Comparison of ENCODE assay signal across 14 cellular contexts in the genomic region with DNA sequence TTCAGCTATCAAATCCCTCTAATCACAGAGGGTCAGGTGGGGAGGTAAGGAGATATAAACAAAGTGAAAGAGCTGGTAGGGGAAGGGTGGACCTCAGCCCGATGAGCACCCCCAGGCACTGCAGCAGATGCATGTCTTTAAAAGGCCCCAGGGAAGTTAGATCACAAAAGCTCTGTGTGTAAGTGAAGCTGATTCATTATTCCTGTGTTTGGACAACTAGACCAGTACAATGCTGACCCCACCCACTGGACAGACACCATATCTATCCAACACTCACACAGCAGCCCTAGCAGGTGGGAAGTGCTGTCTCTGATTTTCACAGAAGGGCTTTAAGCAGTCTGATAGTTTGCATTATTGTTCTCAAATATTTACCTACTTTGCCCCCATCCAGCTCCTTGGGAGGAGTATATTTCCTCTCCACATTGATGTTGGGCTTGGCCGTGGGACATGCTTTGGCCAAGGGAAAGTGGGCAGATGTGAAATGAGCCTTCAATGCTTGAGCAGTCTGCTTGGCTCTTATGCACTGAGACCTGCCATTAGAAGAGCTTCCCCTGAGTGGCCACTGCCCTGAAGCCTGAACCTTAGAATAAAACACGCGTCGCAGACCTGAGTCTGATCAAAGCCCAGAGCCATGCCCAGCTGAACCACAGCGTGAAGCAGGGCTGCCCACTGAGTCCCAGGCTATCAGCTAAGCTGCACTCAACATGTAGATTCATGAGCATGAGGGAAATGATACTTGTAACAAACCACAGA.
DNase-seq lines count a peak whose midpoint lies in the region; ATAC-seq, FAIRE-seq and TF ChIP-seq lines count a peak whose summit lies in the region.
"Had no signal": no experiment of that assay in that cellular context is flagged by ENCODE, and none has a peak within 500 bp of the region (broad histone marks: within the 10 kb centered on the region; RNA-seq: fewer than 3 reads in every experiment).

No MANE protein-coding gene starts in this region.

- H3K27me3 ChIP-seq in muscle layer of colon (ENCODE audit: control insufficient read depth in 1 of 2, insufficient read depth in 2 of 2, low read length in 2 of 2), result no peaks in the 10 kb centered on the region

- H3K9me3 ChIP-seq in muscle layer of colon (ENCODE audit: low read length), result no peaks in the 10 kb centered on the region
- H3K9me3 ChIP-seq: Caco-2 had no signal

- FAIRE-seq in RCC 7860 (lab: Jason Lieb, UNC), result no peak
- FAIRE-seq: kidney, TTC549 had no signal

- H3K9me3 Mint-ChIP-seq in chondrocyte (ENCODE audit: low read depth), result no peaks in the 10 kb centered on the region
- H3K9me3 Mint-ChIP-seq in activated T-cell treated with anti-CD3 and anti-CD28 coated beads, Interleukin-2, amount 50 U/mL, for 24 hours, result no peaks in the 10 kb centered on the region
- H3K9me3 Mint-ChIP-seq: activated naive CD4-positive, alpha-beta T cell treated with anti-CD3 and anti-CD28 coated beads, Interleukin-2, amount 10 ng/mL, durations not matched to agents 7 days and 5 days had no signal

- no peaks in the 10 kb centered on the region for H3K27me3 Mint-ChIP-seq in chondrocyte (ENCODE audit: low read depth)
- peaks cover 10% of the 10 kb centered on the region for H3K27me3 Mint-ChIP-seq in activated T-cell treated with anti-CD3 and anti-CD28 coated beads, Interleukin-2, amount 50 U/mL, for 24 hours

- no peak overlapping the region for H3K4me3 Mint-ChIP-seq in chondrocyte (ENCODE audit: unreplicated experiment)
- H3K4me3 Mint-ChIP-seq in activated T-cell treated with anti-CD3 and anti-CD28 coated beads, Interleukin-2, amount 50 U/mL, for 24 hours, result no peak overlapping the region
- H3K4me3 Mint-ChIP-seq: activated naive CD4-positive, alpha-beta T cell treated with anti-CD3 and anti-CD28 coated beads, Interleukin-2, amount 10 ng/mL, durations not matched to agents 7 days and 5 days had no signal

- H3K4me1 Mint-ChIP-seq in chondrocyte (ENCODE audit: low read depth), result peaks cover 75% of the 10 kb centered on the region
- H3K4me1 Mint-ChIP-seq in activated T-cell treated with anti-CD3 and anti-CD28 coated beads, Interleukin-2, amount 50 U/mL, for 24 hours (ENCODE audit: low read depth), result peaks cover 3% of the 10 kb centered on the region
- H3K4me1 Mint-ChIP-seq: activated naive CD4-positive, alpha-beta T cell treated with anti-CD3 and anti-CD28 coated beads, Interleukin-2, amount 10 ng/mL, durations not matched to agents 7 days and 5 days had no signal

- H3K9ac ChIP-seq in muscle layer of colon (ENCODE audit: low read length), result no peak overlapping the region

- H3K27ac ChIP-seq in muscle layer of colon (ENCODE audit: low read depth, low read length), result peak overlapping the region; percentile 49

- peaks cover 2% of the 10 kb centered on the region for H3K36me3 Mint-ChIP-seq in chondrocyte (ENCODE audit: low read depth)
- no peaks in the 10 kb centered on the region for H3K36me3 Mint-ChIP-seq in activated T-cell treated with anti-CD3 and anti-CD28 coated beads, Interleukin-2, amount 50 U/mL, for 24 hours (ENCODE audit: low read depth)
- H3K36me3 Mint-ChIP-seq: activated naive CD4-positive, alpha-beta T cell treated with anti-CD3 and anti-CD28 coated beads, Interleukin-2, amount 10 ng/mL, durations not matched to agents 7 days and 5 days had no signal

- H3K27ac Mint-ChIP-seq in chondrocyte (ENCODE audit: unreplicated experiment), result peak overlapping the region; percentile 83
- H3K27ac Mint-ChIP-seq in activated T-cell treated with anti-CD3 and anti-CD28 coated beads, Interleukin-2, amount 50 U/mL, for 24 hours, result no peak overlapping the region
- H3K27ac Mint-ChIP-seq: activated naive CD4-positive, alpha-beta T cell treated with anti-CD3 and anti-CD28 coated beads, Interleukin-2, amount 10 ng/mL, durations not matched to agents 7 days and 5 days had no signal

- H3K4me3 ChIP-seq in muscle layer of colon (ENCODE audit: low read depth in 1 of 2, low read length in 2 of 2), result no peak overlapping the region

- no peak for TF ChIP-seq CTCF in chondrocyte (IDR thresholded peaks at IDR 0.05)

- H3K4me1 ChIP-seq in muscle layer of colon (ENCODE audit: insufficient read depth, low read length), result peaks cover 53% of the 10 kb centered on the region

- DNase-seq in EH (ENCODE audit: low read depth) (peak; percentile 86), NCI-H1930 (lab: John Stamatoyannopoulos, UW) (peak; percentile 70 to 80), chondrocyte (ENCODE audit: low spot score) (no peak), RCC 7860 (ENCODE audit: low spot score) (no peak)
- no peak for DNase-seq in activated naive CD4-positive, alpha-beta T cell (lab: John Stamatoyannopoulos, UW)
- no peak for DNase-seq in activated T-cell treated with anti-CD3 and anti-CD28 coated beads, Interleukin-2, amount 50 U/mL, for 24 hours
- DNase-seq: activated naive CD4-positive, alpha-beta T cell treated with anti-CD3 and anti-CD28 coated beads, Interleukin-2, amount 10 ng/mL, durations not matched to agents 7 days and 5 days; Caco-2; effector memory CD4-positive, alpha-beta T cell; kidney; NK-92 treated with Interleukin-12 subunit alpha and Interleukin-12 subunit beta, amount 100 ng/mL, for 24 hours had no signal

- H3K36me3 ChIP-seq in muscle layer of colon (ENCODE audit: insufficient read depth, low read length), result no peaks in the 10 kb centered on the region

- ATAC-seq in GM21423 (IDR thresholded peaks at IDR 0.05; ENCODE audit: unreplicated experiment), result no peak

Comparison
In these comparisons a context has a peak if more than half of its experiments do, and no peak if none do; other contexts are left out.
1. DNase-seq: peak in EH (single experiment) and NCI-H1930 (2 of 2); none in chondrocyte (single experiment), activated naive CD4-positive, alpha-beta T cell (0 of 4), RCC 7860 (single experiment) and activated T-cell treated with anti-CD3 and anti-CD28 coated beads, Interleukin-2, amount 50 U/mL, for 24 hours (single experiment).